ENCODE assay signal across 13 cellular contexts in the genomic region with DNA sequence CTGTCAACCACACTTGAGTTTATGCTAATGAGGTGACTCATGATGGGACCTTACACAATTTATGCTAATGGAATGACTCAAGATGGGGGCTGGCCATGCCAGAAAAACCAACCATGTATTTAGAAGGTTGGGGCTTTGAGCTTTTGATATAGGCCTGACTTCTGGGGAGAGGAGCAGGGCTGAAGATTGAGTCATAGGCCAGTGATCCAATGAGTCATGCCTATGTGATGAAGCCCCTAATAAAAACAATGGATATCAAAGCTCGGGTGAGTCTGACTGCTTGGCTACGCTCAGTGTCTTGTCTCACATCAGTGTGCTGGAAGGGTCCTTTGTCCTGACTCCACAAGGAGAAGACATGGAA. TPM values are rescaled to one million over a fixed set of nuclear protein-coding genes. Genes with fewer than 3 reads are reported as not detected.
DNase-seq lines count a peak whose midpoint lies in the region; TF ChIP-seq lines count a peak whose summit lies in the region.
"Had no signal": no experiment of that assay in that cellular context is flagged by ENCODE, and none has a peak within 500 bp of the region (broad histone marks: within the 10 kb centered on the region; RNA-seq: fewer than 3 reads in every experiment).

No MANE protein-coding gene starts in this region.

- peak; percentile 50 for DNase-seq in MCF 10A (ENCODE audit: unreplicated experiment)
- DNase-seq in breast epithelium (ENCODE audit: low spot score in 2 of 2), result no peak
- peak; percentile 27 for DNase-seq in SK-MEL-5 (ENCODE audit: low read depth, low spot score)
- DNase-seq in fibroblast of the aortic adventitia (ENCODE audit: low read depth), result peak; percentile 67
- no peak for DNase-seq in AML-193 (lab: John Stamatoyannopoulos, UW)
- DNase-seq in stimulated activated naive CD4-positive, alpha-beta T cell (lab: John Stamatoyannopoulos, UW), result no peak
- no peak for DNase-seq in prostate gland (ENCODE audit: low spot score)
- no peak for DNase-seq in DMS153 treated with DMSO at 0.1 percent for 48 hours (lab: John Stamatoyannopoulos, UW; ENCODE audit: unreplicated experiment)
- DNase-seq: CD4-positive, alpha-beta T cell; heart left ventricle; NCI-H345 had no signal

- TF ChIP-seq POLR2A in breast epithelium (IDR thresholded peaks at IDR 0.05), result no peak
- TF ChIP-seq POLR2A in prostate gland (IDR thresholded peaks at IDR 0.05), result no peak

- peaks cover 0 to 5% of the 10 kb centered on the region in 2 donors for H3K9me3 ChIP-seq in breast epithelium
- H3K9me3 ChIP-seq in prostate gland, result no peaks in the 10 kb centered on the region

- H3K36me3 Mint-ChIP-seq in MCF 10A (ENCODE audit: insufficient read depth, unreplicated experiment), result no peaks in the 10 kb centered on the region

- H3K27me3 Mint-ChIP-seq in MCF 10A (ENCODE audit: insufficient read depth, unreplicated experiment), result no peaks in the 10 kb centered on the region
- H3K27me3 Mint-ChIP-seq: CD4-positive, alpha-beta T cell had no signal

- no peak overlapping the region for H3K27ac ChIP-seq in breast epithelium
- no peak overlapping the region for H3K27ac ChIP-seq in prostate gland
- H3K27ac ChIP-seq: heart left ventricle had no signal

- POLR2A ChIA-PET in MCF 10A (lab: Yijun Ruan, JAX), result no interaction called here

- no peak for TF ChIP-seq CTCF in MCF 10A (IDR thresholded peaks at IDR 0.05; ENCODE audit: unreplicated experiment)
- no peak for TF ChIP-seq CTCF in breast epithelium (IDR thresholded peaks at IDR 0.05)
- TF ChIP-seq CTCF in fibroblast of the aortic adventitia (IDR thresholded peaks at IDR 0.05; ENCODE audit: insufficient read depth, low read length), result no peak
- no peak for TF ChIP-seq CTCF in prostate gland (IDR thresholded peaks at IDR 0.05)

- H3K4me1 Mint-ChIP-seq in MCF 10A (ENCODE audit: insufficient read depth, unreplicated experiment), result no peaks in the 10 kb centered on the region

- H3K4me3 ChIP-seq in breast epithelium (no peak overlapping the region), fibroblast of the aortic adventitia (ENCODE audit: low read depth, low read length) (no peak overlapping the region), prostate gland (no peak overlapping the region)
- H3K4me3 ChIP-seq: heart left ventricle had no signal

- no peaks in the 10 kb centered on the region for H3K27me3 ChIP-seq in breast epithelium
- H3K27me3 ChIP-seq in prostate gland (replicated peaks; ENCODE audit: insufficient read depth), result no peaks in the 10 kb centered on the region
- H3K27me3 ChIP-seq: heart left ventricle had no signal

- CTCF ChIA-PET in MCF 10A (lab: Yijun Ruan, JAX), result interaction anchor here (0.6 to 1.0 kb wide), 2 partner anchors 109 to 599 kb away, joined by 3 to 4 read pairs; no protein-coding TSS in a partner anchor

- in situ Hi-C loops in SK-MEL-5 (cut with HindIII; ENCODE audit: low pct_unique_long_range_greater_than_20kb, low sequenced_read_pairs), result no loop called here

- H3K36me3 ChIP-seq in breast epithelium (no peaks in the 10 kb centered on the region), prostate gland (no peaks in the 10 kb centered on the region)
- H3K36me3 ChIP-seq: heart left ventricle had no signal

- no peak overlapping the region for H3K4me3 Mint-ChIP-seq in MCF 10A (ENCODE audit: unreplicated experiment)
- H3K4me3 Mint-ChIP-seq: CD4-positive, alpha-beta T cell had no signal

- H3K4me1 ChIP-seq in breast epithelium (no peaks in the 10 kb centered on the region), prostate gland (replicated peaks) (no peaks in the 10 kb centered on the region)

- H3K9me3 Mint-ChIP-seq in MCF 10A (ENCODE audit: unreplicated experiment), result peaks cover 22% of the 10 kb centered on the region
- H3K9me3 Mint-ChIP-seq: CD4-positive, alpha-beta T cell had no signal

- 94% methylated on average over 2 of the region's 2 CpGs for WGBS in prostate gland

- intact Hi-C loops in MCF 10A (cut with micrococcal nuclease), result no loop called here
- intact Hi-C loops in breast epithelium (cut with DNase I; ENCODE audit: low total_unique reads), result no loop called here
- intact Hi-C loops in prostate gland (cut with DNase I), result no loop called here

- BruUV-seq in MCF 10A (replicated peaks; lab: Mats Ljungman, UMichigan), result no TSS peak

- H3K27ac Mint-ChIP-seq in MCF 10A (ENCODE audit: low read depth, unreplicated experiment), result no peak overlapping the region
- H3K27ac Mint-ChIP-seq: CD4-positive, alpha-beta T cell had no signal

RNA-seq across cellular contexts. Expression of gene MFSD6L, which starts 7.3 kb away (rescaled TPM):
- total RNA-seq in MCF 10A (2022) (not detected in 2 replicates), breast epithelium (under 1 TPM; 0.48 to 0.98 (median 0.59) TPM), fibroblast of the aortic adventitia (ENCODE audit: low replicate concordance) (not detected in 2 replicates), prostate gland (1 to 10 TPM in 1 of 2 donors, under 1 TPM in 1; 0.41 to 1.9 TPM)
- not detected in 2 replicates for total RNA-seq in SK-MEL-5 (2014; rRNA removed; shearing (Covaris generic))
- not detected in 2 replicates for polyA plus RNA-seq in SK-MEL-5 (2015; cell fraction: cytosol; rRNA removed)
- polyA plus RNA-seq in SK-MEL-5 (2015; cell fraction: nucleus; rRNA removed), result not detected in 2 replicates
- total RNA-seq: cardiac septum had no signal

RNA-seq across cellular contexts. Expression of gene SPDYE4, which starts 33.5 kb away (rescaled TPM):
- total RNA-seq in MCF 10A (2022), result not detected in 2 replicates
- total RNA-seq in breast epithelium, result not detected
- not detected in 2 replicates for total RNA-seq in SK-MEL-5 (2014; rRNA removed; shearing (Covaris generic))
- polyA plus RNA-seq in SK-MEL-5 (2015; cell fraction: cytosol; rRNA removed), result not detected in 2 replicates
- not detected in 2 replicates for polyA plus RNA-seq in SK-MEL-5 (2015; cell fraction: nucleus; rRNA removed)
- total RNA-seq in fibroblast of the aortic adventitia (ENCODE audit: low replicate concordance), result not detected in 2 replicates
- total RNA-seq in prostate gland, result under 1 TPM in 1 of 2 donors, not detected in 1; 0.91 TPM
- total RNA-seq: cardiac septum; CD4-positive, alpha-beta T cell; heart left ventricle; mucosa of gallbladder had no signal
- polyA plus RNA-seq: heart left ventricle had no signal

RNA-seq across cellular contexts. Expression of gene CCDC42, which starts 47.3 kb away (rescaled TPM):
- total RNA-seq in MCF 10A (2022) (not detected in 2 replicates), breast epithelium (not detected), fibroblast of the aortic adventitia (ENCODE audit: low replicate concordance) (not detected in 2 replicates), prostate gland (10 to 100 TPM in 1 of 2 donors, not detected in 1; 12.2 TPM)
- total RNA-seq in SK-MEL-5 (2014; rRNA removed; shearing (Covaris generic)), result not detected in 2 replicates
- not detected in 2 replicates for polyA plus RNA-seq in SK-MEL-5 (2015; cell fraction: cytosol; rRNA removed)
- not detected in 2 replicates for polyA plus RNA-seq in SK-MEL-5 (2015; cell fraction: nucleus; rRNA removed)
- total RNA-seq: cardiac septum; CD4-positive, alpha-beta T cell; mucosa of gallbladder had no signal
- polyA plus RNA-seq: heart left ventricle had no signal

Comparison
In these comparisons a context has a peak if more than half of its experiments do, and no peak if none do; other contexts are left out.
1. DNase-seq: peak in MCF 10A (single experiment), SK-MEL-5 (single experiment) and fibroblast of the aortic adventitia (single experiment); none in breast epithelium (0 of 2), AML-193 (0 of 2), stimulated activated naive CD4-positive, alpha-beta T cell (0 of 6), prostate gland (single experiment) and DMS153 treated with DMSO at 0.1 percent for 48 hours (single experiment).